Comparison of ENCODE assay signal across 1 cellular context in genomic region chr9:133451865-133452264, GRCh38. TPM values are rescaled to one million over a fixed set of nuclear protein-coding genes. Genes with fewer than 3 reads are reported as not detected.
"Had no signal": no experiment of that assay in that cellular context is flagged by ENCODE, and none has a peak within 500 bp of the region (broad histone marks: within the 10 kb centered on the region; RNA-seq: fewer than 3 reads in every experiment).

No MANE protein-coding gene starts in this region.

RNA-seq across cellular contexts. Expression of gene ADAMTS13, which starts 29.7 kb away (rescaled TPM):
- total RNA-seq: RPMI7951 had no signal
